ENCODE assay signal across 9 cellular contexts in the genomic region with DNA sequence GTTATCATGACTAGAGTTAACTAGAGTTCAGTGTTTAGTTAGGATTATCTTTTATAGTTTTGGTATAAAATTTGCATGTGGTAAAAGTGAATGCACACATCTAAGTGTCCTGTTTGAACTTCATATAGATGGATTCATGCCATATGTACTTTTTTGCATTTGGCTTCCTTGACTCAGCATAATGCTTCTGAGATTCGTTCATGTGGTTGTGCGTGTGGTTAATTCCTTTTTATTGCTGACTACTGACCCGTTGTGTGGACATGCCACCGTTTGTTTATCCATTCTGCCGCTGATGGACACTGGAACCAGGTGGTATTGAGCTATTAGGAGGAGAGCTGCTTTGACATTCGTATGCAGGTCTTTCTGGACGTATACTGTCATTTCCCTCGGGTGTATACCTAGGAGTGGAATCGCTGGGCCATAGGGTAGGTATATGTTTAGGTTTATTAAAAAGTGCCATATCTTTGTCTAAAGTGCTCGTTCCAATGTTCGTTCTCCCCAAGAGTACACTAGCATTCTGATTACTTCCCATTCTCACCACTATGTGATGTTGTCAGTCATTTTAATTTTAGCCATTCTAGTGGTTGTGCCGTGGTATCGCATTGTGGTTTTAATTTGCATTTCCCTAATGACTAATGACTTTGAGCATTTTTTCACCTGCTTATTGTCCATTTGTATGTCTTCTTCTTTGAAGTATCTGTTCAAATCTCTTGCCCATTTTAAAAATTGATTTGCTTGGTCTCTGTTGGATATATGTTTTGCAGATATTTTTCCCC. TPM values are rescaled to one million over a fixed set of nuclear protein-coding genes. Genes with fewer than 3 reads are reported as not detected.
DNase-seq lines count a peak whose midpoint lies in the region; ATAC-seq and TF ChIP-seq lines count a peak whose summit lies in the region.
"Had no signal": no experiment of that assay in that cellular context is flagged by ENCODE, and none has a peak within 500 bp of the region (broad histone marks: within the 10 kb centered on the region; RNA-seq: fewer than 3 reads in every experiment).

No MANE protein-coding gene starts in this region.

- no peaks in the 10 kb centered on the region for H3K27me3 ChIP-seq in CD8-positive, alpha-beta T cell (ENCODE audit: insufficient read depth, low read length)

- peak overlapping the region; percentile 50 for H3K27ac Mint-ChIP-seq in CD8-positive, alpha-beta T cell
- peak overlapping the region; percentile 41 for H3K27ac Mint-ChIP-seq in activated naive CD8-positive, alpha-beta T cell

- H3K4me1 Mint-ChIP-seq in CD8-positive, alpha-beta T cell (ENCODE audit: low read depth): peaks cover 74% of the 10 kb centered on the region
- H3K4me1 Mint-ChIP-seq in activated naive CD8-positive, alpha-beta T cell (ENCODE audit: low read depth): peaks cover 54% of the 10 kb centered on the region

- H3K4me3 ChIP-seq in CD8-positive, alpha-beta T cell (ENCODE audit: low read depth, low read length): no peak overlapping the region

- no peaks in the 10 kb centered on the region for H3K36me3 ChIP-seq in CD8-positive, alpha-beta T cell (ENCODE audit: insufficient read depth, low read length)

- H3K36me3 Mint-ChIP-seq in CD8-positive, alpha-beta T cell: peaks cover under 1% of the 10 kb centered on the region
- H3K36me3 Mint-ChIP-seq in activated naive CD8-positive, alpha-beta T cell: peaks cover 6% of the 10 kb centered on the region

- peaks cover 59% of the 10 kb centered on the region for H3K4me1 ChIP-seq in CD8-positive, alpha-beta T cell (ENCODE audit: insufficient read depth, low read length)

- intact Hi-C loops in CD8-positive, alpha-beta T cell (cut with DNase I, micrococcal nuclease): loop anchor here (1.0 to 5.0 kb wide), 5 partner anchors 16 to 130 kb away; no protein-coding TSS in a partner anchor

- peak; percentile 57 for ATAC-seq in CD8-positive, alpha-beta T cell
- ATAC-seq in GM19463 (IDR thresholded peaks at IDR 0.05; ENCODE audit: unreplicated experiment): peak; percentile 69
- peak; percentile 79 for ATAC-seq in HG03432 (IDR thresholded peaks at IDR 0.05; ENCODE audit: unreplicated experiment)

- no peaks in the 10 kb centered on the region for H3K9me3 ChIP-seq in CD8-positive, alpha-beta T cell (ENCODE audit: low read length)

- no peak overlapping the region for H3K4me3 Mint-ChIP-seq in CD8-positive, alpha-beta T cell
- H3K4me3 Mint-ChIP-seq in activated naive CD8-positive, alpha-beta T cell: peak overlapping the region; percentile 3

- CTCF ChIA-PET in CD8-positive, alpha-beta T cell (lab: Charles Lee): interaction anchor here (1.2 kb wide), 1 partner anchor 64 kb away, joined by 3 read pairs; no protein-coding TSS in a partner anchor

- DNase-seq in CD8-positive, alpha-beta T cell: no peak
- DNase-seq in putamen (ENCODE audit: low spot score) (no peak), NCI-H2227 (lab: John Stamatoyannopoulos, UW; ENCODE audit: unreplicated experiment) (no peak), NCI-H2171 treated with DMSO at 0.1 percent for 48 hours (lab: John Stamatoyannopoulos, UW) (no peak)
- no peak for DNase-seq in stimulated activated CD4-positive, alpha-beta T cell treated with anti-CD3 and anti-CD28 coated beads, Interleukin-4, amount 100 ng/mL, for 4 hours
- DNase-seq: DMS79 treated with DMSO at 0.1 percent for 48 hours had no signal

- no peaks in the 10 kb centered on the region for H3K9me3 Mint-ChIP-seq in CD8-positive, alpha-beta T cell
- no peaks in the 10 kb centered on the region for H3K9me3 Mint-ChIP-seq in activated naive CD8-positive, alpha-beta T cell (ENCODE audit: low read depth)

- POLR2A ChIA-PET in CD8-positive, alpha-beta T cell (lab: Charles Lee): no interaction called here

- TF ChIP-seq CTCF in CD8-positive, alpha-beta T cell (IDR thresholded peaks at IDR 0.05): peak; percentile 35

- H3K27ac ChIP-seq in CD8-positive, alpha-beta T cell (ENCODE audit: low read depth, low read length): no peak overlapping the region

- no peaks in the 10 kb centered on the region for H3K27me3 Mint-ChIP-seq in CD8-positive, alpha-beta T cell (ENCODE audit: low read depth)
- no peaks in the 10 kb centered on the region for H3K27me3 Mint-ChIP-seq in activated naive CD8-positive, alpha-beta T cell

RNA-seq across cellular contexts. Expression of a gene that starts 37.7 kb away (rescaled TPM):
- total RNA-seq in CD8-positive, alpha-beta T cell: 10 to 100 TPM; 82.4 to 82.7 TPM
